Comparison of ENCODE assay signal across 35 cellular contexts in genomic region chr16:69871708-69872107, GRCh38.
"Had no signal": no experiment of that assay in that cellular context is flagged by ENCODE, and none has a peak within 500 bp of the region (broad histone marks: within the 10 kb centered on the region; RNA-seq: fewer than 3 reads in every experiment).

No MANE protein-coding gene starts in this region.

- H3K4me1 ChIP-seq: adrenal gland, breast epithelium had no signal

- H3K4me1 Mint-ChIP-seq: activated B cell treated with CpG ODN at 0.5 μM for 24 hours; activated CD4-positive, alpha-beta T cell treated with anti-CD3 and anti-CD28 coated beads, Interleukin-2, amount 10 ng/mL, durations not matched to agents 24 days and 14 days; activated naive CD8-positive, alpha-beta T cell treated with anti-CD3 and anti-CD28 coated beads for 36 hours; activated T-helper 17 cell treated with anti-CD3 and anti-CD28 coated beads, Interleukin-2, amount 50 U/mL, for 72 hours had no signal

- H3K27me3 ChIP-seq: adrenal gland, body of pancreas, brain microvascular endothelial cell, breast epithelium had no signal

- H3K9me3 Mint-ChIP-seq: activated B cell treated with CpG ODN at 0.5 μM for 24 hours; activated CD4-positive, alpha-beta memory T cell treated with anti-CD3 and anti-CD28 coated beads for 36 hours; activated CD4-positive, alpha-beta T cell treated with anti-CD3 and anti-CD28 coated beads, Interleukin-2, amount 10 ng/mL, durations not matched to agents 24 days and 14 days; activated CD8-positive, alpha-beta T cell treated with anti-CD3 and anti-CD28 coated beads for 36 hours; activated naive CD4-positive, alpha-beta T cell treated with anti-CD3 and anti-CD28 coated beads for 36 hours; activated naive CD4-positive, alpha-beta T cell treated with anti-CD3 and anti-CD28 coated beads, Interleukin-2, amount 50 U/mL, for 72 hours; activated naive CD8-positive, alpha-beta T cell treated with anti-CD3 and anti-CD28 coated beads for 36 hours; activated T-cell treated with anti-CD3 and anti-CD28 coated beads, Interleukin-2, amount 50 U/mL, for 4 hours; activated T-cell treated with anti-CD3 and anti-CD28 coated beads, Interleukin-2, amount 50 U/mL, for 72 hours; activated T-helper 1 cell treated with anti-CD3 and anti-CD28 coated beads, Interleukin-12 subunit alpha, Interleukin-12 subunit beta, Interleukin-2, Interleukin-4 antibody, amounts not matched to agents 30 ng/mL and 10 ng/mL and 1 ng/mL, durations not matched to agents 14 hours and 24 hours and 36 hours; activated T-helper 17 cell treated with anti-CD3 and anti-CD28 coated beads, Interleukin-2, amount 50 U/mL, for 72 hours; T-helper 2 cell treated with Interferon-gamma antibody and Interleukin-4, amounts not matched to agents 5 μg/mL and 100 μg/mL, for 36 hours had no signal

- H3K27ac Mint-ChIP-seq: activated B cell treated with CpG ODN at 0.5 μM for 24 hours; activated CD4-positive, alpha-beta memory T cell treated with anti-CD3 and anti-CD28 coated beads for 36 hours; activated CD4-positive, alpha-beta T cell treated with anti-CD3 and anti-CD28 coated beads, Interleukin-2, amount 10 ng/mL, durations not matched to agents 24 days and 14 days; activated CD8-positive, alpha-beta T cell treated with anti-CD3 and anti-CD28 coated beads for 36 hours; activated naive CD4-positive, alpha-beta T cell treated with anti-CD3 and anti-CD28 coated beads for 36 hours; activated naive CD8-positive, alpha-beta T cell treated with anti-CD3 and anti-CD28 coated beads for 36 hours; activated T-cell treated with anti-CD3 and anti-CD28 coated beads, Interleukin-2, amount 50 U/mL, for 72 hours; activated T-helper 1 cell treated with anti-CD3 and anti-CD28 coated beads, Interleukin-12 subunit alpha, Interleukin-12 subunit beta, Interleukin-2, Interleukin-4 antibody, amounts not matched to agents 30 ng/mL and 10 ng/mL and 1 ng/mL, durations not matched to agents 14 hours and 24 hours and 36 hours; activated T-helper 17 cell treated with anti-CD3 and anti-CD28 coated beads, Interleukin-2, amount 50 U/mL, for 72 hours; T-helper 2 cell treated with Interferon-gamma antibody and Interleukin-4, amounts not matched to agents 5 μg/mL and 100 μg/mL, for 36 hours had no signal

- H3K27me3 Mint-ChIP-seq: activated B cell treated with CpG ODN at 0.5 μM for 24 hours; activated CD4-positive, alpha-beta memory T cell treated with anti-CD3 and anti-CD28 coated beads for 36 hours; activated CD4-positive, alpha-beta T cell treated with anti-CD3 and anti-CD28 coated beads, Interleukin-2, amount 10 ng/mL, durations not matched to agents 24 days and 14 days; activated CD8-positive, alpha-beta T cell treated with anti-CD3 and anti-CD28 coated beads for 36 hours; activated naive CD8-positive, alpha-beta T cell treated with anti-CD3 and anti-CD28 coated beads for 36 hours; activated T-helper 17 cell treated with anti-CD3 and anti-CD28 coated beads, Interleukin-2, amount 50 U/mL, for 72 hours had no signal

- H3K27ac ChIP-seq: adrenal gland, body of pancreas, brain microvascular endothelial cell, breast epithelium, VCaP had no signal

- ATAC-seq: activated CD8-positive, alpha-beta T cell treated with anti-CD3 and anti-CD28 coated beads for 36 hours; activated naive CD4-positive, alpha-beta T cell treated with anti-CD3 and anti-CD28 coated beads, Interleukin-2, amount 50 U/mL, for 72 hours; activated T-cell treated with anti-CD3 and anti-CD28 coated beads, Interleukin-2, amount 50 U/mL, for 4 hours; activated T-cell treated with anti-CD3 and anti-CD28 coated beads, Interleukin-2, amount 50 U/mL, for 72 hours; activated T-helper 17 cell treated with anti-CD3 and anti-CD28 coated beads, Interleukin-2, amount 50 U/mL, for 72 hours; body of pancreas had no signal

- FAIRE-seq: astrocyte, TTC549 had no signal

- H3K36me3 ChIP-seq: breast epithelium had no signal

- H3K4me3 ChIP-seq: adrenal gland, body of pancreas, breast epithelium had no signal

- DNase-seq: activated B cell treated with CpG ODN at 0.5 μM for 24 hours; activated CD4-positive, alpha-beta memory T cell treated with anti-CD3 and anti-CD28 coated beads for 36 hours; activated CD4-positive, alpha-beta T cell treated with anti-CD3 and anti-CD28 coated beads for 4 hours; activated CD4-positive, alpha-beta T cell treated with anti-CD3 and anti-CD28 coated beads, Interleukin-2, amount 10 ng/mL, durations not matched to agents 24 days and 14 days; activated CD4-positive, alpha-beta T cell treated with anti-CD3 and anti-CD28 coated beads, Interleukin-2, amount 50 U/mL, for 1 hour; activated CD4-positive, alpha-beta T cell treated with anti-CD3 and anti-CD28 coated beads, Interleukin-2, amount 50 U/mL, for 4 hours; activated CD4-positive, CD25-positive, alpha-beta regulatory T cell treated with anti-CD3 and anti-CD28 coated beads, Interleukin-2, amount 50 U/mL, for 72 hours; activated CD8-positive, alpha-beta memory T cell treated with anti-CD3 and anti-CD28 coated beads, Interleukin-2, amount 50 U/mL, for 4 hours; activated CD8-positive, alpha-beta T cell treated with anti-CD3 and anti-CD28 coated beads for 36 hours; activated effector memory CD4-positive, alpha-beta T cell treated with anti-CD3 and anti-CD28 coated beads, Interleukin-2, amount 50 U/mL, for 16 hours; activated gamma-delta T cell treated with Interleukin-2 at 50 U/mL for 16 hours; activated naive CD4-positive, alpha-beta T cell; activated naive CD4-positive, alpha-beta T cell treated with anti-CD3 and anti-CD28 coated beads for 36 hours; activated naive CD4-positive, alpha-beta T cell treated with anti-CD3 and anti-CD28 coated beads, Interleukin-2, amount 50 U/mL, for 16 hours; activated naive CD8-positive, alpha-beta T cell treated with anti-CD3 and anti-CD28 coated beads for 36 hours; activated T-cell treated with anti-CD3 and anti-CD28 coated beads for 4 hours; activated T-cell treated with anti-CD3 and anti-CD28 coated beads, Interleukin-2, amount 50 U/mL, for 1 hour; activated T-cell treated with anti-CD3 and anti-CD28 coated beads, Interleukin-2, amount 50 U/mL, for 4 hours; activated T-cell treated with anti-CD3 and anti-CD28 coated beads, Interleukin-2, amount 50 U/mL, for 72 hours; adrenal gland; amniotic stem cell; aorta; body of pancreas; brain microvascular endothelial cell; central memory CD4-positive, alpha-beta T cell; T-helper 2 cell; T-helper 9 cell had no signal

- H3K4me3 Mint-ChIP-seq: activated B cell treated with CpG ODN at 0.5 μM for 24 hours; activated CD4-positive, alpha-beta memory T cell treated with anti-CD3 and anti-CD28 coated beads for 36 hours; activated CD4-positive, alpha-beta T cell treated with anti-CD3 and anti-CD28 coated beads, Interleukin-2, amount 10 ng/mL, durations not matched to agents 24 days and 14 days; activated CD8-positive, alpha-beta T cell treated with anti-CD3 and anti-CD28 coated beads for 36 hours; activated naive CD4-positive, alpha-beta T cell treated with anti-CD3 and anti-CD28 coated beads for 36 hours; activated naive CD8-positive, alpha-beta T cell treated with anti-CD3 and anti-CD28 coated beads for 36 hours; activated T-cell treated with anti-CD3 and anti-CD28 coated beads, Interleukin-2, amount 50 U/mL, for 4 hours; activated T-cell treated with anti-CD3 and anti-CD28 coated beads, Interleukin-2, amount 50 U/mL, for 72 hours; activated T-helper 1 cell treated with anti-CD3 and anti-CD28 coated beads, Interleukin-12 subunit alpha, Interleukin-12 subunit beta, Interleukin-2, Interleukin-4 antibody, amounts not matched to agents 30 ng/mL and 10 ng/mL and 1 ng/mL, durations not matched to agents 14 hours and 24 hours and 36 hours; activated T-helper 17 cell treated with anti-CD3 and anti-CD28 coated beads, Interleukin-2, amount 50 U/mL, for 72 hours; T-helper 2 cell treated with Interferon-gamma antibody and Interleukin-4, amounts not matched to agents 5 μg/mL and 100 μg/mL, for 36 hours had no signal
